ENCODE assay signal across 25 cellular contexts in the genomic region with DNA sequence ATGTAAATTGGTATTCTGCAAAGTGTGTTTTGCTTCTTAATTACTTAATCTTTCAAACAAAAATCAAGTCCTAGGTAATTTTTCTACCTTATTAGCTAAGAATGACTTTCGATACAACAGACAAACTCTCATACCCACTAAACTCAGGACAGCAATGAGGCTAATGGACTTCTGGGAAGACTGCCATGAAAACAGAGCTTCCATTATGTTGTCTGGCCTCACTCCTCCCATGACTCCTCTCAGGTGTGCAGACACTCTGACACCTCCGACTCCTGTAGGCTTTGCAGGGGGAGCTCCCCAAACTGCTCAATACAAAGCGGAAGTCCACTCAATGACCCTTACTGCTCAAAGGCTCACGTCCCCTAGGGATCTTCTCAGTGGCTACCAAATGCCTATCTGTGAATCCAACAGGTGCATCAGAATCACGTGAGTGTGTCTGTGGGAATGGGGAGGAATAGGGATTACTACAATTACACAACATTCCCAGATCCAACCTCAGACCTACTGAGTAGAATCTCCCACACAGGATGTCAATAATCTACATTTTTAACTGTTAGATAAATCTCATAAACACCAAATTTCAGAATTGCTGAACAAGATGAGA.
"Had no signal": no experiment of that assay in that cellular context is flagged by ENCODE, and none has a peak within 500 bp of the region (broad histone marks: within the 10 kb centered on the region; RNA-seq: fewer than 3 reads in every experiment).

No MANE protein-coding gene starts in this region.

- H3K27me3 ChIP-seq: esophagus muscularis mucosa, gastroesophageal sphincter, tibial artery had no signal

- H3K27ac ChIP-seq: brain microvascular endothelial cell, esophagus muscularis mucosa, gastroesophageal sphincter, heart right ventricle, left ventricle myocardium inferior, tibial artery, VCaP had no signal

- H3K4me1 ChIP-seq: esophagus muscularis mucosa, gastroesophageal sphincter, heart right ventricle, left ventricle myocardium inferior, tibial artery had no signal

- DNase-seq: activated CD4-positive, alpha-beta T cell treated with anti-CD3 and anti-CD28 coated beads, Interleukin-2, amount 50 U/mL, for 1 hour; activated CD4-positive, CD25-positive, alpha-beta regulatory T cell treated with anti-CD3 and anti-CD28 coated beads, Interleukin-2, amount 50 U/mL, for 72 hours; activated CD8-positive, alpha-beta memory T cell treated with anti-CD3 and anti-CD28 coated beads for 24 hours; activated CD8-positive, alpha-beta memory T cell treated with anti-CD3 and anti-CD28 coated beads, Interleukin-2, amount 50 U/mL, for 48 hours; activated effector memory CD4-positive, alpha-beta T cell treated with Interleukin-2 at 50 U/mL for 16 hours; activated naive CD4-positive, alpha-beta T cell treated with anti-CD3 and anti-CD28 coated beads, Interleukin-2, amount 10 ng/mL, durations not matched to agents 7 days and 5 days; activated naive CD8-positive, alpha-beta T cell treated with anti-CD3 and anti-CD28 coated beads, Interleukin-2, amount 50 U/mL, for 24 hours; activated T-cell treated with anti-CD3 and anti-CD28 coated beads, Interleukin-2, amount 50 U/mL, for 48 hours; anterior cingulate cortex; brain microvascular endothelial cell; cerebellar nuclear complex; effector CD4-positive, alpha-beta T cell; heart right ventricle; kidney glomerular epithelial cell; left ventricle myocardium inferior; nephron progenitor cell; nucleus accumbens; stimulated activated CD4-positive, alpha-beta T cell treated with anti-CD3 and anti-CD28 coated beads, Interleukin-12 subunit alpha, Interleukin-12 subunit beta, amount 100 ng/mL, for 4 hours; stimulated activated CD4-positive, alpha-beta T cell treated with anti-CD3 and anti-CD28 coated beads, Interleukin-2, amount 100 ng/mL, for 24 hours; stimulated activated naive CD8-positive, alpha-beta T cell treated with anti-CD3 and anti-CD28 coated beads, Interleukin-15, Interleukin-2, amounts not matched to agents 100 U/mL and 50 U/mL, for 24 hours; substantia nigra; tibial artery had no signal

- H3K9me3 ChIP-seq: esophagus muscularis mucosa, gastroesophageal sphincter, heart right ventricle, left ventricle myocardium inferior, tibial artery had no signal

- H3K4me3 ChIP-seq: esophagus muscularis mucosa, gastroesophageal sphincter, heart right ventricle, left ventricle myocardium inferior, tibial artery had no signal

- H3K36me3 ChIP-seq: brain microvascular endothelial cell, esophagus muscularis mucosa, gastroesophageal sphincter, heart right ventricle, left ventricle myocardium inferior, tibial artery had no signal

- ATAC-seq: activated naive CD8-positive, alpha-beta T cell treated with anti-CD3 and anti-CD28 coated beads, Interleukin-2, amount 50 U/mL, for 24 hours; gastroesophageal sphincter; heart right ventricle; stimulated activated naive CD8-positive, alpha-beta T cell treated with anti-CD3 and anti-CD28 coated beads, Interleukin-15, Interleukin-2, amounts not matched to agents 100 U/mL and 50 U/mL, for 24 hours had no signal
